ENCODE assay signal across 8 cellular contexts in the genomic region with DNA sequence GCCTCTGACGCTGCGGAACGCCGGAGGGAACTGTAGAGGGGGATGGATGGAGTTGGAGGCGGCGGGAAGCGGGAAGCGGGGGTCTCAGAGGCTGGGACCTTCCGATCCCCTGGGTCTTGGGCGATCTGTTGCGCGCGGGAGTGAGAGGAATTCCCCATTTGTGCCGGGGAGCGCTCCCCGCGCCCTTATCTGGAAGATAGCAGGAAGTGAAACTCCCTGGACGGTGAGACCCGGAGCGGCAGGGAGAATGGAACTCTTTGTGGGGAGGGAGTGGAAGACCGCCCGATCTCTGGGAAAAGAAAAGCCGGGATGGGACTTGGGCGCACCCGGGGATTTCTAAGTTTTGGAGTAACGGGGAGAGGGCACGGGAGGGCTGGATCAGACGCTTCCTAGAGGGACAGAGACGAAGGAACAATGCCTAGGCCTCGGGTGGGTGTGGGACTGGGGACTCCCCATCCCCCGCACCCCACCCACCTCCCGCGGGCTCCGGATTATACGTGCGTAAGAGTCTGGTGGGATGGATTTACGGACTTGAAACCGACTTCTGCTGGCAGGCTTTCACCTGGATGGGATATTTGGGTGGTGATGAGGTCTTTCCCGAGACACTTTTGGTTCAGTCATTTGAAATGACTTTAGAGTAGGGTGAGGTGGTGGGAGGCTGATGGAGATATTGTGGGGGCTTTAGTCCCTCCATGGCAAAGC. TPM values are rescaled to one million over a fixed set of nuclear protein-coding genes. Genes with fewer than 3 reads are reported as not detected.
A peak's percentile ranks its signal among the peaks of the same experiment; 100 is the strongest.
DNase-seq lines count a peak whose midpoint lies in the region; ATAC-seq and TF ChIP-seq lines count a peak whose summit lies in the region.

No MANE protein-coding gene starts in this region.

- POLR2A ChIA-PET in activated B cell treated with CpG ODN at 0.5 μM for 24 hours (lab: Charles Lee) = interaction anchor here (1.2 to 1.9 kb wide), 2 partner anchors 16 to 98 kb away, joined by 4 to 11 read pairs; partner anchors contain the start of gene FFAR1

- no peaks in the 10 kb centered on the region for H3K79me2 ChIP-seq in GM23248 (ENCODE audit: insufficient read depth)

- H3K4me3 ChIP-seq in thoracic aorta (peak overlapping the region; percentile 73), GM23248 (no peak overlapping the region)

- no peaks in the 10 kb centered on the region for H3F3A ChIP-seq in GM23248 (ENCODE audit: insufficient read depth)

- peak overlapping the region; percentile 19 for H3K27ac Mint-ChIP-seq in activated naive CD4-positive, alpha-beta T cell treated with anti-CD3 and anti-CD28 coated beads, Interleukin-2, amount 50 U/mL, for 24 hours
- peak overlapping the region; percentile 93 for H3K27ac Mint-ChIP-seq in activated B cell treated with CpG ODN at 0.5 μM for 24 hours

- TF ChIP-seq CTCF in activated B cell treated with CpG ODN at 0.5 μM for 24 hours (IDR thresholded peaks at IDR 0.05) (no peak), thoracic aorta (IDR thresholded peaks at IDR 0.05) (no peak)

- H3K9me2 ChIP-seq in GM23248 (ENCODE audit: insufficient read depth) = no peaks in the 10 kb centered on the region

- H3K4me1 ChIP-seq in thoracic aorta (ENCODE audit: control insufficient read depth in 1 of 2, low read depth in 2 of 2) = peaks cover 0 to 6% of the 10 kb centered on the region in 2 donors
- no peaks in the 10 kb centered on the region for H3K4me1 ChIP-seq in GM23248 (ENCODE audit: insufficient read depth)

- no peak overlapping the region for H3K27ac ChIP-seq in thoracic aorta
- no peak overlapping the region for H3K27ac ChIP-seq in GM23248

- no peaks in the 10 kb centered on the region for H3K9me3 Mint-ChIP-seq in activated naive CD4-positive, alpha-beta T cell treated with anti-CD3 and anti-CD28 coated beads, Interleukin-2, amount 50 U/mL, for 24 hours
- H3K9me3 Mint-ChIP-seq in activated B cell treated with CpG ODN at 0.5 μM for 24 hours = no peaks in the 10 kb centered on the region

- H3K4me2 ChIP-seq in GM23248 (ENCODE audit: unreplicated experiment) = no peak overlapping the region

- H3K36me3 Mint-ChIP-seq in activated naive CD4-positive, alpha-beta T cell treated with anti-CD3 and anti-CD28 coated beads, Interleukin-2, amount 50 U/mL, for 24 hours = no peaks in the 10 kb centered on the region
- H3K36me3 Mint-ChIP-seq in activated B cell treated with CpG ODN at 0.5 μM for 24 hours (ENCODE audit: low read depth) = peaks cover 21% of the 10 kb centered on the region

- 5% methylated on average over 34 to 39 of the region's 39 CpGs for WGBS in GM23248 (ENCODE audit: low coverage in 1 of 2, low lambda C conversion rate in 2 of 2, missing lambda C conversion rate in 2 of 2), 2 experiments

- no peaks in the 10 kb centered on the region for H3K27me3 Mint-ChIP-seq in activated naive CD4-positive, alpha-beta T cell treated with anti-CD3 and anti-CD28 coated beads, Interleukin-2, amount 50 U/mL, for 24 hours
- peaks cover 2% of the 10 kb centered on the region for H3K27me3 Mint-ChIP-seq in activated B cell treated with CpG ODN at 0.5 μM for 24 hours

- ATAC-seq in activated B cell treated with CpG ODN at 0.5 μM for 24 hours (ENCODE audit: low read depth) (peak; percentile 10), thoracic aorta (ENCODE audit: insufficient number of reproducible peaks, low FRiP score, low read depth) (no peak), GM18861 (IDR thresholded peaks at IDR 0.05; ENCODE audit: unreplicated experiment) (no peak)

- peak overlapping the region; percentile 87 for H3K4me3 Mint-ChIP-seq in activated naive CD4-positive, alpha-beta T cell treated with anti-CD3 and anti-CD28 coated beads, Interleukin-2, amount 50 U/mL, for 24 hours
- H3K4me3 Mint-ChIP-seq in activated B cell treated with CpG ODN at 0.5 μM for 24 hours = peak overlapping the region; percentile 91

- H2AFZ ChIP-seq in GM23248 = no peak overlapping the region

- no peak for DNase-seq in activated naive CD4-positive, alpha-beta T cell treated with Interleukin-2 at 50 U/mL for 16 hours
- peak; percentile 35 for DNase-seq in activated B cell treated with CpG ODN at 0.5 μM for 24 hours
- DNase-seq in iPS-NIHi7 (ENCODE audit: extremely low spot score) = peak; percentile 10
- DNase-seq in thoracic aorta (ENCODE audit: low spot score) = no peak
- DNase-seq in SHP77 treated with DMSO at 0.1 percent for 48 hours (lab: John Stamatoyannopoulos, UW) = no peak
- no peak for DNase-seq in GM23248

- intact Hi-C loops in activated B cell treated with CpG ODN at 0.5 μM for 24 hours (cut with micrococcal nuclease) = no loop called here

- no peaks in the 10 kb centered on the region for H3K36me3 ChIP-seq in thoracic aorta
- H3K36me3 ChIP-seq in GM23248 (ENCODE audit: low read depth) = no peaks in the 10 kb centered on the region

- H3K9ac ChIP-seq in GM23248 = no peak overlapping the region

- H3K9me3 ChIP-seq in thoracic aorta (no peaks in the 10 kb centered on the region), GM23248 (ENCODE audit: low read depth) (no peaks in the 10 kb centered on the region)

- H3K4me1 Mint-ChIP-seq in activated naive CD4-positive, alpha-beta T cell treated with anti-CD3 and anti-CD28 coated beads, Interleukin-2, amount 50 U/mL, for 24 hours = peaks cover 36% of the 10 kb centered on the region
- peaks cover 31% of the 10 kb centered on the region for H3K4me1 Mint-ChIP-seq in activated B cell treated with CpG ODN at 0.5 μM for 24 hours

- no peaks in the 10 kb centered on the region for H3K27me3 ChIP-seq in thoracic aorta (replicated peaks; ENCODE audit: insufficient read depth)
- H3K27me3 ChIP-seq in GM23248 (replicated peaks; ENCODE audit: insufficient read depth) = peaks cover 44% of the 10 kb centered on the region

- H4K20me1 ChIP-seq in GM23248 (ENCODE audit: insufficient read depth) = no peaks in the 10 kb centered on the region

- in situ Hi-C loops in GM23248 (cut with MboI) = no loop called here

- CTCF ChIA-PET in activated B cell treated with CpG ODN at 0.5 μM for 24 hours (lab: Charles Lee) = no interaction called here

RNA-seq across cellular contexts. Expression of gene LSR, which starts 0.5 kb away (rescaled TPM):
- total RNA-seq in activated B cell treated with CpG ODN at 0.5 μM for 24 hours (16.4 and 18.0 TPM in 2 replicates), thoracic aorta (1 to 10 TPM; 7.6 to 9.3 TPM)
- total RNA-seq in GM23248 (2014; rRNA removed; shearing (Covaris generic)) = not detected in 2 replicates
- polyA plus RNA-seq in GM23248 (2016; fragmentation: Nextera tagmentation; extraction: Ambion mirVana) = 2.7 and 3.1 TPM in 2 replicates

RNA-seq across cellular contexts. Expression of gene USF2, which starts 19.5 kb away (rescaled TPM):
- 233 and 236 TPM in 2 replicates for total RNA-seq in activated B cell treated with CpG ODN at 0.5 μM for 24 hours
- total RNA-seq in thoracic aorta = 100 to 1,000 TPM in 1 of 2 donors, 10 to 100 TPM in 1; 90.4 to 143 TPM
- total RNA-seq in GM23248 (2014; rRNA removed; shearing (Covaris generic)) = 55.8 and 64.6 TPM in 2 replicates
- polyA plus RNA-seq in GM23248 (2016; fragmentation: Nextera tagmentation; extraction: Ambion mirVana) = 10.4 and 10.9 TPM in 2 replicates

RNA-seq across cellular contexts. Expression of gene FAM187B, which starts 20.8 kb away (rescaled TPM):
- not detected in 2 replicates for total RNA-seq in activated B cell treated with CpG ODN at 0.5 μM for 24 hours
- not detected for total RNA-seq in thoracic aorta
- not detected in 2 replicates for total RNA-seq in GM23248 (2014; rRNA removed; shearing (Covaris generic))
- polyA plus RNA-seq in GM23248 (2016; fragmentation: Nextera tagmentation; extraction: Ambion mirVana) = not detected in 2 replicates

RNA-seq across cellular contexts. Expression of gene HAMP, which starts 33.0 kb away (rescaled TPM):
- total RNA-seq in activated B cell treated with CpG ODN at 0.5 μM for 24 hours (1.3 and 2.2 TPM in 2 replicates), thoracic aorta (under 1 TPM in 1 of 2 donors, not detected in 1; 0.28 TPM)
- total RNA-seq in GM23248 (2014; rRNA removed; shearing (Covaris generic)) = not detected in 2 replicates
- not detected in 2 replicates for polyA plus RNA-seq in GM23248 (2016; fragmentation: Nextera tagmentation; extraction: Ambion mirVana)

RNA-seq across cellular contexts. Expression of gene MAG, which starts 42.7 kb away (rescaled TPM):
- 0.22 and 0.31 TPM in 2 replicates for total RNA-seq in activated B cell treated with CpG ODN at 0.5 μM for 24 hours
- 1 to 10 TPM in 1 of 2 donors, not detected in 1; 2.8 TPM for total RNA-seq in thoracic aorta
- not detected in 2 replicates for total RNA-seq in GM23248 (2014; rRNA removed; shearing (Covaris generic))
- not detected in 2 replicates for polyA plus RNA-seq in GM23248 (2016; fragmentation: Nextera tagmentation; extraction: Ambion mirVana)

Comparison
In these comparisons a context has a peak if more than half of its experiments do, and no peak if none do; other contexts are left out.
1. DNase-seq: peak in activated B cell treated with CpG ODN at 0.5 μM for 24 hours (single experiment) and iPS-NIHi7 (single experiment); none in activated naive CD4-positive, alpha-beta T cell treated with Interleukin-2 at 50 U/mL for 16 hours (single experiment), thoracic aorta (single experiment), SHP77 treated with DMSO at 0.1 percent for 48 hours (single experiment) and GM23248 (single experiment).